In genomic region chr15:62999923-63000484, GRCh38 we compare ENCODE assay signal across 24 cellular contexts. TPM values are rescaled to one million over a fixed set of nuclear protein-coding genes. Genes with fewer than 3 reads are reported as not detected.
A peak's percentile ranks its signal among the peaks of the same experiment; 100 is the strongest.
DNase-seq lines count a peak whose midpoint lies in the region; ATAC-seq and TF ChIP-seq lines count a peak whose summit lies in the region.
"Had no signal": no experiment of that assay in that cellular context is flagged by ENCODE, and none has a peak within 500 bp of the region (broad histone marks: within the 10 kb centered on the region; RNA-seq: fewer than 3 reads in every experiment).

No MANE protein-coding gene starts in this region.

- peak; percentile 20 for DNase-seq in GM23338 (ENCODE audit: low spot score)
- DNase-seq in SJCRH30: peak; percentile 65 to 70
- peak in 1 of 2 donors; percentile 28 for DNase-seq in heart right ventricle
- DNase-seq in neural crest cell (ENCODE audit: low read depth, low spot score): no peak
- no peak for DNase-seq in activated CD4-positive, alpha-beta T cell treated with anti-CD3 and anti-CD28 coated beads, Interleukin-2, amount 50 U/mL, for 48 hours
- no peak for DNase-seq in KG1 (lab: John Stamatoyannopoulos, UW)
- no peak for DNase-seq in germinal center (ENCODE audit: low spot score)
- DNase-seq: ACHN; activated CD4-positive, CD25-positive, alpha-beta regulatory T cell; activated CD8-positive, alpha-beta T cell treated with anti-CD3 and anti-CD28 coated beads for 36 hours; activated T-cell treated with anti-CD3 and anti-CD28 coated beads for 4 hours; Calu3; cortex of kidney; head of caudate nucleus; mucosa of descending colon; NCI-H1417; NCI-H524 treated with DMSO at 0.1 percent for 48 hours; RPMI8226; stomach had no signal

- WGBS in heart right ventricle, 2 donors: 43 to 70% methylated on average over 11 of the region's 11 CpGs

- H3K9me2 ChIP-seq in GM23338 (ENCODE audit: insufficient read depth): no peaks in the 10 kb centered on the region

- H3K4me1 Mint-ChIP-seq in GM23338 (peaks cover 12% of the 10 kb centered on the region), neural crest cell (no peaks in the 10 kb centered on the region)
- H3K4me1 Mint-ChIP-seq in stimulated activated memory B cell treated with anti-CD40 and anti-IgM and Interleukin-4, amounts not matched to agents 10 μg/mL and 1 μg/mL and 100 μg/mL, for 72 hours: no peaks in the 10 kb centered on the region

- H3F3A ChIP-seq in GM23338 (replicated peaks; ENCODE audit: low read depth): 0 out of 2 replicates have a peak, but pooled peaks cover 3% of the 10 kb centered on the region

- intact Hi-C loops in heart right ventricle (cut with DNase I): loop anchor here in 4 of 10 donors (2.0 to 10.0 kb wide), 4 partner anchors 37 to 103 kb away; partner anchors contain the start of gene TPM1 (in 1 of the 4)

- H3K4me3 ChIP-seq in GM23338 (no peak overlapping the region), SJCRH30 (no peak overlapping the region), heart right ventricle (no peak overlapping the region)
- H3K4me3 ChIP-seq: BLaER1 treated with 17β-estradiol and CSF1 and Interleukin-3, amounts not matched to agents 10 nM and 100 nM; mucosa of descending colon; stomach; tibial nerve had no signal

- ATAC-seq in GM23338 (no peak; the same call in 1 of the 3 replicates), heart right ventricle (peak; percentile 32 to 81 (median 70))
- ATAC-seq in stimulated activated memory B cell treated with anti-CD40 and anti-IgM and Interleukin-4, amounts not matched to agents 10 μg/mL and 1 μg/mL and 100 μg/mL, for 72 hours: no peak
- ATAC-seq: activated CD8-positive, alpha-beta T cell treated with anti-CD3 and anti-CD28 coated beads for 36 hours; mucosa of descending colon had no signal

- TF ChIP-seq CTCF in GM23338 (conservative IDR thresholded peaks at IDR 0.05; ENCODE audit: low read depth in 2 of 2): no peak
- TF ChIP-seq CTCF in heart right ventricle (IDR thresholded peaks at IDR 0.05): no peak
- TF ChIP-seq CTCF in neural crest cell (conservative IDR thresholded peaks at IDR 0.05): no peak

- H3K27ac Mint-ChIP-seq in GM23338: no peak overlapping the region
- peak overlapping the region; percentile 70 for H3K27ac Mint-ChIP-seq in neural crest cell (ENCODE audit: unreplicated experiment)
- H3K27ac Mint-ChIP-seq in stimulated activated memory B cell treated with anti-CD40 and anti-IgM and Interleukin-4, amounts not matched to agents 10 μg/mL and 1 μg/mL and 100 μg/mL, for 72 hours: no peak overlapping the region
- H3K27ac Mint-ChIP-seq: activated CD8-positive, alpha-beta T cell treated with anti-CD3 and anti-CD28 coated beads for 36 hours had no signal

- H4K20me1 ChIP-seq in GM23338 (replicated peaks; ENCODE audit: insufficient read depth): no peaks in the 10 kb centered on the region
- H4K20me1 ChIP-seq: BLaER1 treated with 17β-estradiol and CSF1 and Interleukin-3, amounts not matched to agents 10 nM and 100 nM had no signal

- no peak overlapping the region for H3K4me2 ChIP-seq in GM23338
- H3K4me2 ChIP-seq: BLaER1 treated with 17β-estradiol and CSF1 and Interleukin-3, amounts not matched to agents 10 nM and 100 nM had no signal

- H3K4me1 ChIP-seq in GM23338 (ENCODE audit: insufficient read depth) (no peaks in the 10 kb centered on the region), SJCRH30 (peaks cover 31% of the 10 kb centered on the region), heart right ventricle (peaks cover 0 to 28% (median 10%) of the 10 kb centered on the region in 9 donors)
- H3K4me1 ChIP-seq: BLaER1 treated with 17β-estradiol and CSF1 and Interleukin-3, amounts not matched to agents 10 nM and 100 nM; tibial nerve had no signal

- H3K27me3 Mint-ChIP-seq in GM23338 (ENCODE audit: insufficient read depth, low read depth, poor library complexity) (peaks cover 8% of the 10 kb centered on the region), neural crest cell (ENCODE audit: low read depth) (no peaks in the 10 kb centered on the region)
- peaks cover 39% of the 10 kb centered on the region for H3K27me3 Mint-ChIP-seq in stimulated activated memory B cell treated with anti-CD40 and anti-IgM and Interleukin-4, amounts not matched to agents 10 μg/mL and 1 μg/mL and 100 μg/mL, for 72 hours
- H3K27me3 Mint-ChIP-seq: activated CD8-positive, alpha-beta T cell treated with anti-CD3 and anti-CD28 coated beads for 36 hours had no signal

- H3K36me3 Mint-ChIP-seq in GM23338 (ENCODE audit: low read depth): no peaks in the 10 kb centered on the region
- no peaks in the 10 kb centered on the region for H3K36me3 Mint-ChIP-seq in neural crest cell (ENCODE audit: low read depth)
- no peaks in the 10 kb centered on the region for H3K36me3 Mint-ChIP-seq in stimulated activated memory B cell treated with anti-CD40 and anti-IgM and Interleukin-4, amounts not matched to agents 10 μg/mL and 1 μg/mL and 100 μg/mL, for 72 hours

- no peak overlapping the region for H3K4me3 Mint-ChIP-seq in GM23338
- no peak overlapping the region for H3K4me3 Mint-ChIP-seq in neural crest cell
- no peak overlapping the region for H3K4me3 Mint-ChIP-seq in stimulated activated memory B cell treated with anti-CD40 and anti-IgM and Interleukin-4, amounts not matched to agents 10 μg/mL and 1 μg/mL and 100 μg/mL, for 72 hours
- H3K4me3 Mint-ChIP-seq: activated CD8-positive, alpha-beta T cell treated with anti-CD3 and anti-CD28 coated beads for 36 hours had no signal

- H3K9me3 ChIP-seq in SJCRH30 (replicated peaks) (no peaks in the 10 kb centered on the region), heart right ventricle (no peaks in the 10 kb centered on the region)
- H3K9me3 ChIP-seq: BLaER1 treated with 17β-estradiol and CSF1 and Interleukin-3, amounts not matched to agents 10 nM and 100 nM; mucosa of descending colon; neutrophil; stomach; tibial nerve had no signal

- H3K27me3 ChIP-seq in GM23338 (ENCODE audit: insufficient read depth) (no peaks in the 10 kb centered on the region), SJCRH30 (no peaks in the 10 kb centered on the region), heart right ventricle (no peaks in the 10 kb centered on the region)
- H3K27me3 ChIP-seq: BLaER1 treated with 17β-estradiol and CSF1 and Interleukin-3, amounts not matched to agents 10 nM and 100 nM; stomach; tibial nerve had no signal

- H3K36me3 ChIP-seq in GM23338 (ENCODE audit: insufficient read depth): no peaks in the 10 kb centered on the region
- H3K36me3 ChIP-seq in SJCRH30: no peaks in the 10 kb centered on the region
- H3K36me3 ChIP-seq in heart right ventricle: no peaks in the 10 kb centered on the region
- H3K36me3 ChIP-seq: BLaER1 treated with 17β-estradiol and CSF1 and Interleukin-3, amounts not matched to agents 10 nM and 100 nM; neutrophil; stomach; tibial nerve had no signal

- H3K9me3 Mint-ChIP-seq in GM23338 (no peaks in the 10 kb centered on the region), neural crest cell (no peaks in the 10 kb centered on the region)
- no peaks in the 10 kb centered on the region for H3K9me3 Mint-ChIP-seq in stimulated activated memory B cell treated with anti-CD40 and anti-IgM and Interleukin-4, amounts not matched to agents 10 μg/mL and 1 μg/mL and 100 μg/mL, for 72 hours
- H3K9me3 Mint-ChIP-seq: activated CD8-positive, alpha-beta T cell treated with anti-CD3 and anti-CD28 coated beads for 36 hours had no signal

- H3K27ac ChIP-seq in GM23338 (ENCODE audit: low read depth) (no peak overlapping the region), SJCRH30 (no peak overlapping the region; the same call in 1 of the 2 replicates), heart right ventricle (peak overlapping the region; percentile 18 to 88 (median 77))
- H3K27ac ChIP-seq: BLaER1 treated with 17β-estradiol and CSF1 and Interleukin-3, amounts not matched to agents 10 nM and 100 nM; HL-60; neutrophil; stomach; tibial nerve had no signal

- H2AFZ ChIP-seq in GM23338: no peak overlapping the region

- H3K79me2 ChIP-seq in GM23338 (replicated peaks; ENCODE audit: insufficient read depth): no peaks in the 10 kb centered on the region

TF ChIP-seq in GM23338, 12 proteins besides CTCF, POLR2A, EP300 and RAD21 (continues in another document):
- no peak for TF ChIP-seq ZNF114 (CRISPR knock-in tag; IDR thresholded peaks at IDR 0.05)
- TF ChIP-seq ZNF331 (CRISPR knock-in tag; IDR thresholded peaks at IDR 0.05; ENCODE audit: low read depth): no peak

RNA-seq across cellular contexts. Expression of gene TPM1, which starts 42.5 kb away (rescaled TPM):
- 412 and 449 TPM in 2 replicates for total RNA-seq in GM23338 (2014; rRNA removed; shearing (Covaris generic))
- polyA plus RNA-seq in GM23338 (2016; fragmentation: Nextera tagmentation; extraction: Ambion mirVana) (913 and 929 TPM in 2 replicates), heart right ventricle (over 10,000 TPM; 10,066 to 18,091 TPM)
- 57.5 and 58.2 TPM in 2 replicates for total RNA-seq in SJCRH30 (2014; rRNA removed; shearing (Covaris generic))
- total RNA-seq in heart right ventricle (over 10,000 TPM; 11,955 to 17,571 (median 14,403) TPM), neural crest cell (67.5 and 71.0 TPM in 2 replicates)

Comparison
In these comparisons a context has a peak if more than half of its experiments do, and no peak if none do; other contexts are left out.
1. ATAC-seq: peak in heart right ventricle (8 of 8); none in GM23338 (single experiment) and stimulated activated memory B cell treated with anti-CD40 and anti-IgM and Interleukin-4, amounts not matched to agents 10 μg/mL and 1 μg/mL and 100 μg/mL, for 72 hours (single experiment).
2. DNase-seq: peak in GM23338 (single experiment) and SJCRH30 (2 of 2); none in neural crest cell (single experiment), activated CD4-positive, alpha-beta T cell treated with anti-CD3 and anti-CD28 coated beads, Interleukin-2, amount 50 U/mL, for 48 hours (0 of 2), KG1 (single experiment) and germinal center (single experiment).
3. H3K27ac ChIP-seq: peak in heart right ventricle (10 of 10); none in GM23338 (single experiment) and SJCRH30 (single experiment).
4. RNA of gene TPM1, which starts 42.5 kb away (total RNA-seq): 11,955 to 17,571 TPM in heart right ventricle; 412 to 449 TPM in GM23338, 67.5 to 71.0 TPM in neural crest cell and 57.5 to 58.2 TPM in SJCRH30; every median in the first group is over 10 times any median in the second.